17 cellular contexts compared by ENCODE assay signal in the genomic region with DNA sequence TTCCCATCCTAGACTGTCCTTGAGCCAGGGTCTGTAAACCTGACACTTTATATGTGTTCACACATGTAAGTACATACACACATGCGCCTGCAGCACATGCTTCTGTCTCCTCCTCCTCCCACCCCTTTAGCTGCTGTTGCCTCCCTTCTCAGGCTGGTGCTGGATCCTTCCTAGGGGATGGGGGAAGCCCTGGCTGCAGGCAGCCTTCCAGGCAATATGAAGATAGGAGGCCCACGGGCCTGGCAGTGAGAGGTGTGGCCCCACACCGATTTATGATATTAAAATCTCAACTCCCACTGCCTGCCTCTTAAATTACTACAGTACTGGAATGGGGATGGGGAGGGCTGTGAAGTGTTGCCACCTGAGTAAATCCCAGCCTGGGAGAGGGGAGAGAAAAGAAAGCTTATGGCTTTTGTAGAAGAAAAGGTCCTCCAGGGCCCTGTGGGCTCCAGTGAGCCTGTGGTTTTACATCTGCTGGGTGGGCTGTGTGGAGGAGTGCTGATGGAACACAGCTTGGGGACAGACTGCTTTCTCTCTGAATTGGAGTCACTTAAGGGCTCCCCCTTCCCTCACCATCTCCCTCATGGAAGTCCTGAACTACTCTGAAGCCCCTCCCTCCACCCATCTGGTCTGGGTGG. TPM values are rescaled to one million over a fixed set of nuclear protein-coding genes. Genes with fewer than 3 reads are reported as not detected.
DNase-seq lines count a peak whose midpoint lies in the region; ATAC-seq and TF ChIP-seq lines count a peak whose summit lies in the region.
"Had no signal": no experiment of that assay in that cellular context is flagged by ENCODE, and none has a peak within 500 bp of the region (broad histone marks: within the 10 kb centered on the region; RNA-seq: fewer than 3 reads in every experiment).

No MANE protein-coding gene starts in this region.

- no peak overlapping the region for H2BK5ac ChIP-seq in neuronal stem cell (ENCODE audit: low read length)

- no peak overlapping the region for H3K4ac ChIP-seq in neuronal stem cell (ENCODE audit: low read length)

- peak overlapping the region; percentile 20 for H3K4me3 Mint-ChIP-seq in CD4-positive, alpha-beta T cell
- peak overlapping the region in 7 of 10 donors; percentile 20 to 66 (median 42) for H3K4me3 Mint-ChIP-seq in naive thymus-derived CD8-positive, alpha-beta T cell
- H3K4me3 Mint-ChIP-seq: activated T-helper 1 cell treated with anti-CD3 and anti-CD28 coated beads, Interleukin-12 subunit alpha, Interleukin-12 subunit beta, Interleukin-2, Interleukin-4 antibody, amounts not matched to agents 30 ng/mL and 10 ng/mL and 1 ng/mL, durations not matched to agents 14 hours and 24 hours and 36 hours had no signal

- H4K8ac ChIP-seq in neuronal stem cell (ENCODE audit: low read depth, low read length), result no peak overlapping the region

- CTCF ChIA-PET in CD4-positive, alpha-beta T cell (lab: Charles Lee), result no interaction called here

- intact Hi-C loops in CD4-positive, alpha-beta T cell (cut with DNase I, micrococcal nuclease), result no loop called here
- intact Hi-C loops in colonic mucosa (cut with DNase I), result loop anchor here (5.0 kb wide), 1 partner anchor 43 kb away; the partner anchor contains the start of gene BECN1

- H3K9ac ChIP-seq in HUES64 (ENCODE audit: low read depth, low read length) (peak overlapping the region; percentile 62; the same call in 1 of the 2 replicates), colonic mucosa (ENCODE audit: low read depth in 2 of 2, low read length in 2 of 2) (peak overlapping the region in 1 of 2 donors; percentile 83), neuronal stem cell (ENCODE audit: low read depth, low read length, poor library complexity) (no peak overlapping the region)

- H3K36me3 Mint-ChIP-seq in CD4-positive, alpha-beta T cell (ENCODE audit: low read depth), result peaks cover 53% of the 10 kb centered on the region
- peaks cover 0 to 49% (median 22%) of the 10 kb centered on the region in 3 donors for H3K36me3 Mint-ChIP-seq in naive thymus-derived CD8-positive, alpha-beta T cell

- no peaks in the 10 kb centered on the region for H3K79me1 ChIP-seq in neuronal stem cell (ENCODE audit: low read depth, low read length)

- H3K14ac ChIP-seq in neuronal stem cell (ENCODE audit: low read length), result no peak overlapping the region

- no peaks in the 10 kb centered on the region for H3K9me3 ChIP-seq in CD4-positive, alpha-beta T cell (ENCODE audit: control insufficient read depth, low read length)
- H3K9me3 ChIP-seq in HUES64 (ENCODE audit: insufficient read depth, low read depth, low read length) (no peaks in the 10 kb centered on the region), colonic mucosa (no peaks in the 10 kb centered on the region), suprapubic skin (no peaks in the 10 kb centered on the region), neuronal stem cell (replicated peaks in 1 of 2; ENCODE audit: control insufficient read depth in 2 of 2, insufficient read depth in 1 of 2, low read depth in 1 of 2, low read length in 2 of 2) (no peaks in the 10 kb centered on the region)
- H3K9me3 ChIP-seq: psoas muscle, tibial artery had no signal

- POLR2A ChIA-PET in CD4-positive, alpha-beta T cell (lab: Charles Lee), result interaction anchor here (2.0 kb wide), 1 partner anchor 19 kb away, joined by 5 read pairs; the partner anchor contains the start of gene COA3
- POLR2A ChIA-PET in naive thymus-derived CD8-positive, alpha-beta T cell (lab: Charles Lee), result interaction anchor here (0.6 to 0.7 kb wide), 2 partner anchors 45 to 1598 kb away, joined by 3 read pairs; partner anchors contain the start of gene BECN1

- H3K4me1 ChIP-seq in HUES64 (ENCODE audit: insufficient read depth, low read length) (peaks cover 14% of the 10 kb centered on the region; the same call in 1 of the 2 replicates), colonic mucosa (peaks cover under 1% of the 10 kb centered on the region), suprapubic skin (peaks cover 38% of the 10 kb centered on the region), neuronal stem cell (ENCODE audit: control insufficient read depth in 2 of 2, insufficient read depth in 1 of 2, low read depth in 1 of 2, low read length in 2 of 2) (peaks cover 0 to 9% of the 10 kb centered on the region in 2 donors)

- H2AK5ac ChIP-seq in neuronal stem cell (ENCODE audit: low read depth, low read length), result no peak overlapping the region

- H3K4me1 Mint-ChIP-seq in CD4-positive, alpha-beta T cell (ENCODE audit: low read depth), result peaks cover 37% of the 10 kb centered on the region
- H3K4me1 Mint-ChIP-seq in naive thymus-derived CD8-positive, alpha-beta T cell, result peaks cover 18 to 41% (median 26%) of the 10 kb centered on the region in 4 donors

- no peak overlapping the region for H2AFZ ChIP-seq in neuronal stem cell (ENCODE audit: low read length)

- no peak overlapping the region for H3K18ac ChIP-seq in neuronal stem cell (ENCODE audit: low read length)

- ATAC-seq in CD4-positive, alpha-beta T cell (ENCODE audit: poor library complexity), result no peak
- no peak for ATAC-seq in naive thymus-derived CD8-positive, alpha-beta T cell
- no peak for ATAC-seq in stimulated activated naive CD8-positive, alpha-beta T cell treated with anti-CD3 and anti-CD28 coated beads, Interleukin-15, Interleukin-2, amounts not matched to agents 100 U/mL and 50 U/mL, for 24 hours
- ATAC-seq in HG02884 (IDR thresholded peaks at IDR 0.05; ENCODE audit: unreplicated experiment), result no peak

- TF ChIP-seq EP300 in suprapubic skin (IDR thresholded peaks at IDR 0.05), result no peak

- TF ChIP-seq CTCF in CD4-positive, alpha-beta T cell (IDR thresholded peaks at IDR 0.05), result no peak
- no peak for TF ChIP-seq CTCF in colonic mucosa (IDR thresholded peaks at IDR 0.05)
- no peak for TF ChIP-seq CTCF in suprapubic skin (IDR thresholded peaks at IDR 0.05)

- H3K23ac ChIP-seq in neuronal stem cell (ENCODE audit: low read depth, low read length, poor library complexity), result no peak overlapping the region

- no peak for DNase-seq in CD4-positive, alpha-beta T cell
- DNase-seq in colonic mucosa, result peak; percentile 55
- DNase-seq in naive thymus-derived CD8-positive, alpha-beta T cell, result no peak
- DNase-seq in suprapubic skin (ENCODE audit: low spot score in 2 of 2), result no peak
- no peak for DNase-seq in stimulated activated naive CD8-positive, alpha-beta T cell treated with anti-CD3 and anti-CD28 coated beads, Interleukin-15, Interleukin-2, amounts not matched to agents 100 U/mL and 50 U/mL, for 24 hours
- no peak for DNase-seq in neuronal stem cell (ENCODE audit: low spot score)
- DNase-seq: activated CD4-positive, alpha-beta T cell treated with anti-CD3 and anti-CD28 coated beads, Interleukin-2, amount 50 U/mL, for 48 hours; DMS79 treated with DMSO at 0.1 percent for 48 hours; KG1; NCI-H1436; psoas muscle; T-helper 9 cell; tibial artery had no signal

- no peak overlapping the region for H2BK120ac ChIP-seq in neuronal stem cell (ENCODE audit: low read depth, low read length)

- no peaks in the 10 kb centered on the region for H3K9me3 Mint-ChIP-seq in CD4-positive, alpha-beta T cell
- no peaks in the 10 kb centered on the region for H3K9me3 Mint-ChIP-seq in naive thymus-derived CD8-positive, alpha-beta T cell
- H3K9me3 Mint-ChIP-seq: activated T-helper 1 cell treated with anti-CD3 and anti-CD28 coated beads, Interleukin-12 subunit alpha, Interleukin-12 subunit beta, Interleukin-2, Interleukin-4 antibody, amounts not matched to agents 30 ng/mL and 10 ng/mL and 1 ng/mL, durations not matched to agents 14 hours and 24 hours and 36 hours had no signal

- peak overlapping the region; percentile 72 for H3K4me3 ChIP-seq in HUES64 (ENCODE audit: low read length)
- H3K4me3 ChIP-seq in colonic mucosa, result no peak overlapping the region
- H3K4me3 ChIP-seq in suprapubic skin, result no peak overlapping the region
- peak overlapping the region in 1 of 2 donors; percentile 37 for H3K4me3 ChIP-seq in neuronal stem cell (ENCODE audit: low read length in 2 of 2)

- no peak for TF ChIP-seq POLR2A in suprapubic skin (IDR thresholded peaks at IDR 0.05)

- H4K91ac ChIP-seq in neuronal stem cell (ENCODE audit: low read depth, low read length, poor library complexity), result no peak overlapping the region

- H2BK15ac ChIP-seq in neuronal stem cell (ENCODE audit: low read length), result no peak overlapping the region

- H3K36me3 ChIP-seq in HUES64 (ENCODE audit: insufficient read depth, low read length) (peaks cover 48% of the 10 kb centered on the region), colonic mucosa (no peaks in the 10 kb centered on the region), suprapubic skin (peaks cover 44% of the 10 kb centered on the region), neuronal stem cell (replicated peaks in 1 of 2; ENCODE audit: control insufficient read depth in 2 of 2, insufficient read depth in 2 of 2, low read length in 2 of 2) (peaks cover 19 to 55% of the 10 kb centered on the region in 2 donors)

- peaks cover 40% of the 10 kb centered on the region for H3K27me3 Mint-ChIP-seq in CD4-positive, alpha-beta T cell
- peaks cover 16 to 37% (median 29%) of the 10 kb centered on the region in 5 donors for H3K27me3 Mint-ChIP-seq in naive thymus-derived CD8-positive, alpha-beta T cell

- H3K27ac ChIP-seq in CD4-positive, alpha-beta T cell (ENCODE audit: low read depth, low read length), result no peak overlapping the region
- H3K27ac ChIP-seq in HUES64 (ENCODE audit: low read depth, low read length) (no peak overlapping the region), colonic mucosa (peak overlapping the region; percentile 88), suprapubic skin (no peak overlapping the region), neuronal stem cell (replicated peaks; ENCODE audit: low read length) (no peak overlapping the region)
- H3K27ac ChIP-seq: psoas muscle, tibial artery had no signal

- 90% methylated on average over 2 of the region's 3 CpGs for WGBS in HUES64
- whole genome bisulfite sequencing in suprapubic skin, result 70% methylated on average over 3 of the region's 3 CpGs
- WGBS in neuronal stem cell (ENCODE audit: extremely low coverage in 2 of 2, insufficient read length in 2 of 2, insufficient replicate concordance in 1 of 2), 2 donors, result no CpG with 5 or more reads among the region's 3 CpGs

- H3K27ac Mint-ChIP-seq in CD4-positive, alpha-beta T cell, result no peak overlapping the region
- H3K27ac Mint-ChIP-seq in naive thymus-derived CD8-positive, alpha-beta T cell, result no peak overlapping the region
- H3K27ac Mint-ChIP-seq: activated T-helper 1 cell treated with anti-CD3 and anti-CD28 coated beads, Interleukin-12 subunit alpha, Interleukin-12 subunit beta, Interleukin-2, Interleukin-4 antibody, amounts not matched to agents 30 ng/mL and 10 ng/mL and 1 ng/mL, durations not matched to agents 14 hours and 24 hours and 36 hours had no signal

- H3K27me3 ChIP-seq in CD4-positive, alpha-beta T cell (ENCODE audit: control insufficient read depth, insufficient read depth, low read length), result peaks cover 39% of the 10 kb centered on the region
- H3K27me3 ChIP-seq in HUES64 (ENCODE audit: insufficient read depth, low read length) (peaks cover 28% of the 10 kb centered on the region), colonic mucosa (peaks cover 6% of the 10 kb centered on the region), suprapubic skin (peaks cover 44% of the 10 kb centered on the region), neuronal stem cell (ENCODE audit: control insufficient read depth in 3 of 3, insufficient read depth in 3 of 3, low read depth in 1 of 3, low read length in 3 of 3) (peaks cover 0 to 23% (median 8%) of the 10 kb centered on the region in 3 experiments)

- H3K4me2 ChIP-seq in neuronal stem cell (ENCODE audit: insufficient read depth, low read length, poor library complexity, severe bottlenecking), result no peak overlapping the region

- H2BK12ac ChIP-seq in neuronal stem cell (ENCODE audit: low read length), result no peak overlapping the region

RNA-seq across cellular contexts. Expression of gene WNK4, which starts 1.0 kb away (rescaled TPM):
- under 1 TPM; 0.42 to 0.74 TPM for total RNA-seq in CD4-positive, alpha-beta T cell
- 0.65 TPM for polyA plus RNA-seq in HUES64 (2013, experiment 1 of 2)
- polyA plus RNA-seq in HUES64 (2013, experiment 2 of 2), result 0.25 TPM
- 10 to 100 TPM; 32.6 to 54.6 TPM for total RNA-seq in colonic mucosa
- total RNA-seq in naive thymus-derived CD8-positive, alpha-beta T cell, result under 1 TPM; 0.27 to 0.62 TPM
- polyA plus RNA-seq in naive thymus-derived CD8-positive, alpha-beta T cell, result under 1 TPM in 1 of 3 donors, not detected in 2; 0.09 TPM
- 1 to 10 TPM in 1 of 4 donors, under 1 TPM in 2, not detected in 1; 0.40 to 1.1 (median 0.98) TPM for total RNA-seq in suprapubic skin
- 0.81 TPM for polyA plus RNA-seq in neuronal stem cell (2013, experiment 1 of 2)
- polyA plus RNA-seq in neuronal stem cell (2013, experiment 2 of 2), result 0.68 TPM
- total RNA-seq: mesenteric fat pad had no signal

RNA-seq across cellular contexts. Expression of gene VPS25, which starts 6.2 kb away (rescaled TPM):
- total RNA-seq in CD4-positive, alpha-beta T cell, result 10 to 100 TPM; 40.6 to 45.7 TPM
- polyA plus RNA-seq in HUES64 (2013, experiment 1 of 2), result 97.5 TPM
- polyA plus RNA-seq in HUES64 (2013, experiment 2 of 2), result 101 TPM
- total RNA-seq in colonic mucosa (100 to 1,000 TPM in 1 of 2 donors, 10 to 100 TPM in 1; 86.9 to 105 TPM), suprapubic skin (10 to 100 TPM; 49.1 to 66.5 (median 59.0) TPM)
- 10 to 100 TPM; 51.0 to 55.2 TPM for total RNA-seq in naive thymus-derived CD8-positive, alpha-beta T cell
- 10 to 100 TPM; 43.9 to 64.5 (median 56.3) TPM for polyA plus RNA-seq in naive thymus-derived CD8-positive, alpha-beta T cell
- polyA plus RNA-seq in neuronal stem cell (2013, experiment 1 of 2), result 82.4 TPM
- polyA plus RNA-seq in neuronal stem cell (2013, experiment 2 of 2), result 80.2 TPM

RNA-seq across cellular contexts. Expression of gene RAMP2, which starts 18.4 kb away (rescaled TPM):
- not detected for total RNA-seq in CD4-positive, alpha-beta T cell
- polyA plus RNA-seq in HUES64 (2013, experiment 1 of 2), result 14.6 TPM
- 18.7 TPM for polyA plus RNA-seq in HUES64 (2013, experiment 2 of 2)
- 1 to 10 TPM; 3.5 to 8.4 TPM for total RNA-seq in colonic mucosa
- total RNA-seq in naive thymus-derived CD8-positive, alpha-beta T cell, result not detected
- polyA plus RNA-seq in naive thymus-derived CD8-positive, alpha-beta T cell, result not detected
- total RNA-seq in suprapubic skin, result 10 to 100 TPM in 3 of 4 donors, 1 to 10 TPM in 1; 5.2 to 21.8 (median 14.7) TPM
- 7.7 TPM for polyA plus RNA-seq in neuronal stem cell (2013, experiment 1 of 2)
- 8.0 TPM for polyA plus RNA-seq in neuronal stem cell (2013, experiment 2 of 2)
- total RNA-seq: activated T-helper 1 cell treated with anti-CD3 and anti-CD28 coated beads, Interleukin-12 subunit alpha, Interleukin-12 subunit beta, Interleukin-2, Interleukin-4 antibody, amounts not matched to agents 30 ng/mL and 10 ng/mL and 1 ng/mL, durations not matched to agents 14 hours and 24 hours and 36 hours had no signal

RNA-seq across cellular contexts. Expression of gene COA3, which starts 19.1 kb away (rescaled TPM):
- 1 to 10 TPM; 4.0 to 4.5 TPM for total RNA-seq in CD4-positive, alpha-beta T cell
- polyA plus RNA-seq in HUES64 (2013, experiment 1 of 2), result 66.8 TPM
- 62.1 TPM for polyA plus RNA-seq in HUES64 (2013, experiment 2 of 2)
- 100 to 1,000 TPM; 167 to 219 TPM for total RNA-seq in colonic mucosa
- total RNA-seq in naive thymus-derived CD8-positive, alpha-beta T cell, result 10 to 100 TPM; 26.7 to 27.0 TPM
- polyA plus RNA-seq in naive thymus-derived CD8-positive, alpha-beta T cell, result 100 to 1,000 TPM; 106 to 119 (median 118) TPM
- total RNA-seq in suprapubic skin, result 10 to 100 TPM; 32.7 to 59.1 (median 49.5) TPM
- polyA plus RNA-seq in neuronal stem cell (2013, experiment 1 of 2), result 87.7 TPM
- polyA plus RNA-seq in neuronal stem cell (2013, experiment 2 of 2), result 86.6 TPM

RNA-seq across cellular contexts. Expression of gene CNTD1, which starts 19.2 kb away (rescaled TPM):
- not detected for total RNA-seq in CD4-positive, alpha-beta T cell
- not detected for polyA plus RNA-seq in HUES64 (2013, experiment 1 of 2)
- not detected for polyA plus RNA-seq in HUES64 (2013, experiment 2 of 2)
- total RNA-seq in colonic mucosa (under 1 TPM in 1 of 2 donors, not detected in 1; 0.61 TPM), suprapubic skin (under 1 TPM in 1 of 4 donors, not detected in 3; 0.42 TPM)
- not detected for total RNA-seq in naive thymus-derived CD8-positive, alpha-beta T cell
- polyA plus RNA-seq in naive thymus-derived CD8-positive, alpha-beta T cell, result under 1 TPM; 0.12 to 0.52 (median 0.24) TPM
- 0.08 TPM for polyA plus RNA-seq in neuronal stem cell (2013, experiment 1 of 2)
- polyA plus RNA-seq in neuronal stem cell (2013, experiment 2 of 2), result 0.32 TPM
- total RNA-seq: activated T-helper 1 cell treated with anti-CD3 and anti-CD28 coated beads, Interleukin-12 subunit alpha, Interleukin-12 subunit beta, Interleukin-2, Interleukin-4 antibody, amounts not matched to agents 30 ng/mL and 10 ng/mL and 1 ng/mL, durations not matched to agents 14 hours and 24 hours and 36 hours; mesenteric fat pad had no signal

Comparison
In these comparisons a context has a peak if more than half of its experiments do, and no peak if none do; other contexts are left out.
1. RNA of gene WNK4, which starts 1.0 kb away (total RNA-seq): 32.6 to 54.6 TPM in colonic mucosa; 0.40 to 1.1 TPM in suprapubic skin, 0.42 to 0.74 TPM in CD4-positive, alpha-beta T cell and 0.27 to 0.62 TPM in naive thymus-derived CD8-positive, alpha-beta T cell; every median in the first group is over 10 times any median in the second.
2. RNA of gene RAMP2, which starts 18.4 kb away (total RNA-seq): 5.2 to 21.8 TPM in suprapubic skin and 3.5 to 8.4 TPM in colonic mucosa; not detected in CD4-positive, alpha-beta T cell and not detected in naive thymus-derived CD8-positive, alpha-beta T cell; every median in the first group is over 4 times any median in the second.